In genomic region chr22:41401781-41402648, GRCh38 we compare ENCODE assay signal across 8 cellular contexts. TPM values are rescaled to one million over a fixed set of nuclear protein-coding genes. Genes with fewer than 3 reads are reported as not detected.
DNase-seq lines count a peak whose midpoint lies in the region; ATAC-seq and TF ChIP-seq lines count a peak whose summit lies in the region.

No MANE protein-coding gene starts in this region.

- peaks cover 0 to 16% (median 0%) of the 10 kb centered on the region in 3 experiments for H3K36me3 ChIP-seq in naive thymus-derived CD4-positive, alpha-beta T cell (ENCODE audit: control insufficient read depth in 2 of 3, insufficient read depth in 3 of 3, low read length in 3 of 3)

- POLR2A ChIA-PET in RWPE1 (lab: Yijun Ruan, JAX; ENCODE audit: low non-redundant PET): interaction anchor here (0.5 kb wide), 1 partner anchor 269 kb away, joined by 7 read pairs; no protein-coding TSS in a partner anchor
- POLR2A ChIA-PET in naive thymus-derived CD4-positive, alpha-beta T cell (lab: Charles Lee): interaction anchor here (0.7 to 1.6 kb wide), 5 partner anchors 26 to 122 kb away, joined by 3 to 8 read pairs (median 5); partner anchors contain the start of gene TOB2

- no peaks in the 10 kb centered on the region for H3K9me3 Mint-ChIP-seq in progenitor cell of endocrine pancreas (ENCODE audit: low read depth)
- no peaks in the 10 kb centered on the region for H3K9me3 Mint-ChIP-seq in naive thymus-derived CD4-positive, alpha-beta T cell

- ATAC-seq in foreskin keratinocyte: peak; percentile 49
- ATAC-seq in naive thymus-derived CD4-positive, alpha-beta T cell: no peak
- ATAC-seq in GM21717 (IDR thresholded peaks at IDR 0.05; ENCODE audit: unreplicated experiment): no peak
- ATAC-seq in HG03460 (IDR thresholded peaks at IDR 0.05; ENCODE audit: unreplicated experiment): no peak

- H3K27me3 Mint-ChIP-seq in progenitor cell of endocrine pancreas: no peaks in the 10 kb centered on the region
- H3K27me3 Mint-ChIP-seq in naive thymus-derived CD4-positive, alpha-beta T cell: no peaks in the 10 kb centered on the region

- intact Hi-C loops in naive thymus-derived CD4-positive, alpha-beta T cell (cut with micrococcal nuclease): no loop called here

- H3K4me3 ChIP-seq in naive thymus-derived CD4-positive, alpha-beta T cell (ENCODE audit: low read length): no peak overlapping the region

- H3K36me3 Mint-ChIP-seq in progenitor cell of endocrine pancreas (ENCODE audit: insufficient read depth): peaks cover 2% of the 10 kb centered on the region
- peaks cover 0 to 6% (median 0%) of the 10 kb centered on the region in 5 donors for H3K36me3 Mint-ChIP-seq in naive thymus-derived CD4-positive, alpha-beta T cell

- H3K27ac Mint-ChIP-seq in progenitor cell of endocrine pancreas: peak overlapping the region; percentile 31
- H3K27ac Mint-ChIP-seq in naive thymus-derived CD4-positive, alpha-beta T cell: no peak overlapping the region

- DNase-seq in EH (ENCODE audit: low read depth): peak; percentile 88
- peak; percentile 86 for DNase-seq in RWPE1 (ENCODE audit: low spot score)
- peak; percentile 33 to 74 for DNase-seq in foreskin keratinocyte
- no peak for DNase-seq in progenitor cell of endocrine pancreas (ENCODE audit: low spot score, unreplicated experiment)
- no peak for DNase-seq in iPS-NIHi7 (ENCODE audit: extremely low spot score)
- no peak for DNase-seq in naive thymus-derived CD4-positive, alpha-beta T cell

- CTCF ChIA-PET in RWPE1 (lab: Yijun Ruan, JAX): interaction anchor here (0.7 to 3.7 kb wide), 3 partner anchors 116 to 396 kb away, joined by 3 to 22 read pairs (median 13); no protein-coding TSS in a partner anchor
- CTCF ChIA-PET in naive thymus-derived CD4-positive, alpha-beta T cell (lab: Charles Lee): interaction anchor here (0.7 to 4.9 kb wide), 8 partner anchors 9 to 127 kb away, joined by 3 to 77 read pairs (median 10); partner anchors contain the start of genes ACO2, PHF5A and TEF

- no peak overlapping the region for H3K4me3 Mint-ChIP-seq in progenitor cell of endocrine pancreas (ENCODE audit: low read depth)
- H3K4me3 Mint-ChIP-seq in naive thymus-derived CD4-positive, alpha-beta T cell: no peak overlapping the region

- H3K9me3 ChIP-seq in naive thymus-derived CD4-positive, alpha-beta T cell (ENCODE audit: control insufficient read depth in 2 of 3, low read length in 3 of 3): no peaks in the 10 kb centered on the region

- no peak for TF ChIP-seq CTCF in RWPE1 (conservative IDR thresholded peaks at IDR 0.05; ENCODE audit: low read depth)
- no peak for TF ChIP-seq CTCF in foreskin keratinocyte (conservative IDR thresholded peaks at IDR 0.05)
- TF ChIP-seq CTCF in progenitor cell of endocrine pancreas (IDR thresholded peaks at IDR 0.05; ENCODE audit: unreplicated experiment): no peak

- peak overlapping the region; percentile 74 for H3K27ac ChIP-seq in RWPE1
- H3K27ac ChIP-seq in foreskin keratinocyte: no peak overlapping the region
- no peak overlapping the region for H3K27ac ChIP-seq in naive thymus-derived CD4-positive, alpha-beta T cell (ENCODE audit: low read depth, low read length)

- H3K27me3 ChIP-seq in foreskin keratinocyte: no peaks in the 10 kb centered on the region
- no peaks in the 10 kb centered on the region for H3K27me3 ChIP-seq in naive thymus-derived CD4-positive, alpha-beta T cell (ENCODE audit: control insufficient read depth in 2 of 2, insufficient read depth in 2 of 2, low read length in 2 of 2)

- H3K4me1 Mint-ChIP-seq in progenitor cell of endocrine pancreas (ENCODE audit: low read depth): peaks cover 3% of the 10 kb centered on the region
- H3K4me1 Mint-ChIP-seq in naive thymus-derived CD4-positive, alpha-beta T cell: peaks cover 2 to 11% (median 4%) of the 10 kb centered on the region in 7 donors

- no peaks in the 10 kb centered on the region for H3K4me1 ChIP-seq in foreskin keratinocyte
- peaks cover 0 to 7% of the 10 kb centered on the region in 2 donors for H3K4me1 ChIP-seq in naive thymus-derived CD4-positive, alpha-beta T cell (ENCODE audit: control insufficient read depth in 2 of 2, insufficient read depth in 2 of 2, low read length in 2 of 2)

RNA-seq across cellular contexts. Expression of gene TEF, which starts 20.3 kb away (rescaled TPM):
- total RNA-seq in foreskin keratinocyte (7.5 and 9.6 TPM in 2 replicates), progenitor cell of endocrine pancreas (11.4 and 11.5 TPM in 2 replicates)
- polyA plus RNA-seq in foreskin keratinocyte: 3.7 and 6.2 TPM in 2 replicates
- total RNA-seq in naive thymus-derived CD4-positive, alpha-beta T cell: 1 to 10 TPM; 3.8 to 8.4 (median 6.2) TPM
- 1 to 10 TPM; 3.5 to 6.4 TPM for polyA plus RNA-seq in naive thymus-derived CD4-positive, alpha-beta T cell

RNA-seq across cellular contexts. Expression of gene TOB2, which starts 44.6 kb away (rescaled TPM):
- 22.0 and 22.3 TPM in 2 replicates for total RNA-seq in foreskin keratinocyte
- polyA plus RNA-seq in foreskin keratinocyte: 7.4 and 9.2 TPM in 2 replicates
- total RNA-seq in progenitor cell of endocrine pancreas: 66.9 and 72.4 TPM in 2 replicates
- 10 to 100 TPM; 19.3 to 37.8 (median 29.8) TPM for total RNA-seq in naive thymus-derived CD4-positive, alpha-beta T cell
- 1 to 10 TPM; 8.2 to 9.7 TPM for polyA plus RNA-seq in naive thymus-derived CD4-positive, alpha-beta T cell

Comparison
In these comparisons a context has a peak if more than half of its experiments do, and no peak if none do; other contexts are left out.
1. DNase-seq: peak in EH (single experiment), RWPE1 (single experiment) and foreskin keratinocyte (2 of 2); none in progenitor cell of endocrine pancreas (single experiment), iPS-NIHi7 (single experiment) and naive thymus-derived CD4-positive, alpha-beta T cell (0 of 9).